ENCODE assay signal across 19 cellular contexts in genomic region chr20:25173886-25174308, GRCh38.
"Had no signal": no experiment of that assay in that cellular context is flagged by ENCODE, and none has a peak within 500 bp of the region (broad histone marks: within the 10 kb centered on the region; RNA-seq: fewer than 3 reads in every experiment).

No MANE protein-coding gene starts in this region.

- H3K27me3 Mint-ChIP-seq: activated CD4-positive, alpha-beta memory T cell treated with anti-CD3 and anti-CD28 coated beads for 36 hours; activated naive CD4-positive, alpha-beta T cell treated with anti-CD3 and anti-CD28 coated beads, Interleukin-2, amount 50 U/mL, for 24 hours had no signal

- H3K4me1 ChIP-seq: neural progenitor cell had no signal

- H3K27ac Mint-ChIP-seq: activated CD4-positive, alpha-beta memory T cell treated with anti-CD3 and anti-CD28 coated beads for 36 hours; activated naive CD4-positive, alpha-beta T cell treated with anti-CD3 and anti-CD28 coated beads, Interleukin-2, amount 50 U/mL, for 24 hours; activated T-cell treated with anti-CD3 and anti-CD28 coated beads, Interleukin-2, amount 50 U/mL, for 72 hours; endodermal cell; naive thymus-derived CD8-positive, alpha-beta T cell; neural progenitor cell; progenitor cell of endocrine pancreas; stimulated activated naive CD8-positive, alpha-beta T cell treated with anti-CD3 and anti-CD28 coated beads, Interleukin-15, Interleukin-2, amounts not matched to agents 100 ng/mL and 50 ng/mL, for 24 hours had no signal

- ATAC-seq: activated T-cell treated with anti-CD3 and anti-CD28 coated beads, Interleukin-2, amount 50 U/mL, for 72 hours; foreskin keratinocyte; left lobe of liver; naive thymus-derived CD8-positive, alpha-beta T cell; T-helper 17 cell had no signal

- H3K4me1 Mint-ChIP-seq: endodermal cell, neural progenitor cell had no signal

- H3K27me3 ChIP-seq: tibial artery had no signal

- H3K9me3 Mint-ChIP-seq: activated naive CD4-positive, alpha-beta T cell treated with anti-CD3 and anti-CD28 coated beads, Interleukin-2, amount 50 U/mL, for 24 hours; activated T-cell treated with anti-CD3 and anti-CD28 coated beads, Interleukin-2, amount 50 U/mL, for 72 hours; stimulated activated naive CD8-positive, alpha-beta T cell treated with anti-CD3 and anti-CD28 coated beads, Interleukin-15, Interleukin-2, amounts not matched to agents 100 ng/mL and 50 ng/mL, for 24 hours had no signal

- H3K4me3 Mint-ChIP-seq: activated CD4-positive, alpha-beta memory T cell treated with anti-CD3 and anti-CD28 coated beads for 36 hours; activated naive CD4-positive, alpha-beta T cell treated with anti-CD3 and anti-CD28 coated beads, Interleukin-2, amount 50 U/mL, for 24 hours; activated T-cell treated with anti-CD3 and anti-CD28 coated beads, Interleukin-2, amount 50 U/mL, for 72 hours; endodermal cell; naive thymus-derived CD8-positive, alpha-beta T cell; neural progenitor cell; stimulated activated naive CD8-positive, alpha-beta T cell treated with anti-CD3 and anti-CD28 coated beads, Interleukin-15, Interleukin-2, amounts not matched to agents 100 ng/mL and 50 ng/mL, for 24 hours; T-helper 17 cell had no signal

- H3K36me3 Mint-ChIP-seq: activated CD4-positive, alpha-beta memory T cell treated with anti-CD3 and anti-CD28 coated beads for 36 hours; activated naive CD4-positive, alpha-beta T cell treated with anti-CD3 and anti-CD28 coated beads, Interleukin-2, amount 50 U/mL, for 24 hours; neural progenitor cell had no signal

- H3K36me3 ChIP-seq: neural progenitor cell, tibial artery had no signal

- H3K9me3 ChIP-seq: tibial artery had no signal

- H2AFZ ChIP-seq: neural progenitor cell had no signal

- DNase-seq: activated CD4-positive, alpha-beta memory T cell treated with anti-CD3 and anti-CD28 coated beads for 36 hours; activated CD4-positive, alpha-beta T cell treated with anti-CD3 and anti-CD28 coated beads for 48 hours; activated CD4-positive, CD25-positive, alpha-beta regulatory T cell; activated effector memory CD4-positive, alpha-beta T cell treated with anti-CD3 and anti-CD28 coated beads, Interleukin-2, amount 50 U/mL, for 16 hours; activated T-cell treated with anti-CD3 and anti-CD28 coated beads, Interleukin-2, amount 50 U/mL, for 72 hours; central memory CD4-positive, alpha-beta T cell; endodermal cell; foreskin keratinocyte; naive thymus-derived CD8-positive, alpha-beta T cell; stimulated activated CD4-positive, alpha-beta T cell treated with anti-CD3 and anti-CD28 coated beads, Interleukin-4, amount 100 ng/mL, for 24 hours; SW 1271; T-helper 17 cell; tibial artery had no signal

- H3K9ac ChIP-seq: neural progenitor cell had no signal

- H3K27ac ChIP-seq: epithelial cell of prostate, foreskin keratinocyte, neural progenitor cell, tibial artery had no signal

- H3K4me3 ChIP-seq: neural progenitor cell, tibial artery had no signal

- H3K4me2 ChIP-seq: neural progenitor cell had no signal
